Comparison of ENCODE assay signal across 19 cellular contexts in the genomic region with DNA sequence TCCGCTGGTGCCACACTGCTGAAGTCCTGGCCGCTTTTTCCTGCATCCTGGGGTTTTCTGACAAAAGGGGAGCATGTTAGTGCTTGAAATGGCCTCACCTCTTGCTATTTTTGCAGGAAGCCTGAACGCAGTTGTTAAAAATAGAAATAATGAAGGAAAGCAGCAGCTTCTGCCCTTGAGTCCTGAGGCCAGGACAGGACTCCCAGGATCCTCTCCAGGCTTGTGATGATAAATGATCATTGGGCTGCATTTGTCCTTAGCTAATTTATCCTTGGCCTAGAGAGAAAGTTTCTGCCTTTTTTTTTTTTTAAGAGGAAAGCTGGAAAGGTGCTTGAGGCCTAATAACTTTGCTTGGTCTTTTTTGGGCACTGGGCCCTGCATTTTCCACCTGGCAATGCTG. TPM values are rescaled to one million over a fixed set of nuclear protein-coding genes. Genes with fewer than 3 reads are reported as not detected.
"Had no signal": no experiment of that assay in that cellular context is flagged by ENCODE, and none has a peak within 500 bp of the region (broad histone marks: within the 10 kb centered on the region; RNA-seq: fewer than 3 reads in every experiment).

No MANE protein-coding gene starts in this region.

- H3K27ac ChIP-seq: coronary artery, ovary, right lobe of liver, skin epidermis, thoracic aorta had no signal

- H3K27me3 ChIP-seq: ovary, right lobe of liver had no signal

- H3K4me1 ChIP-seq: right lobe of liver, transverse colon had no signal

- ATAC-seq: naive thymus-derived CD8-positive, alpha-beta T cell; stimulated activated naive B cell treated with anti-CD40 and anti-IgM and Interleukin-4, amounts not matched to agents 10 μg/mL and 1 μg/mL and 100 μg/mL, for 72 hours; stimulated activated naive CD8-positive, alpha-beta T cell treated with anti-CD3 and anti-CD28 coated beads, Interleukin-15, amount 100 ng/mL, for 72 hours had no signal

- DNase-seq: central memory CD4-positive, alpha-beta T cell; effector CD4-positive, alpha-beta T cell; endodermal cell; erythroblast; foreskin melanocyte; immature natural killer cell; naive thymus-derived CD8-positive, alpha-beta T cell; ovary; retina; stimulated activated CD4-positive, alpha-beta T cell treated with anti-CD3 and anti-CD28 coated beads, Interleukin-2, amount 100 ng/mL, for 24 hours; stimulated activated CD4-positive, alpha-beta T cell treated with anti-CD3 and anti-CD28 coated beads, Interleukin-4, amount 100 ng/mL, for 4 hours; stimulated activated naive B cell treated with anti-CD40 and anti-IgM and Interleukin-4, amounts not matched to agents 10 μg/mL and 1 μg/mL and 100 μg/mL, for 72 hours; stimulated activated naive CD8-positive, alpha-beta T cell treated with anti-CD3 and anti-CD28 coated beads, Interleukin-15, amount 100 ng/mL, for 72 hours; substantia nigra; transverse colon had no signal

- H3K4me3 ChIP-seq: coronary artery, ovary, right lobe of liver, skin epidermis, thoracic aorta, transverse colon had no signal

- H3K9me3 ChIP-seq: ovary, right lobe of liver, thoracic aorta, transverse colon had no signal

- H3K36me3 ChIP-seq: ovary, right lobe of liver, thoracic aorta, transverse colon had no signal

RNA-seq across cellular contexts. Expression of a gene that starts 17.7 kb away (rescaled TPM):
- polyA plus RNA-seq: immature natural killer cell; naive thymus-derived CD8-positive, alpha-beta T cell had no signal
